In the genomic region with DNA sequence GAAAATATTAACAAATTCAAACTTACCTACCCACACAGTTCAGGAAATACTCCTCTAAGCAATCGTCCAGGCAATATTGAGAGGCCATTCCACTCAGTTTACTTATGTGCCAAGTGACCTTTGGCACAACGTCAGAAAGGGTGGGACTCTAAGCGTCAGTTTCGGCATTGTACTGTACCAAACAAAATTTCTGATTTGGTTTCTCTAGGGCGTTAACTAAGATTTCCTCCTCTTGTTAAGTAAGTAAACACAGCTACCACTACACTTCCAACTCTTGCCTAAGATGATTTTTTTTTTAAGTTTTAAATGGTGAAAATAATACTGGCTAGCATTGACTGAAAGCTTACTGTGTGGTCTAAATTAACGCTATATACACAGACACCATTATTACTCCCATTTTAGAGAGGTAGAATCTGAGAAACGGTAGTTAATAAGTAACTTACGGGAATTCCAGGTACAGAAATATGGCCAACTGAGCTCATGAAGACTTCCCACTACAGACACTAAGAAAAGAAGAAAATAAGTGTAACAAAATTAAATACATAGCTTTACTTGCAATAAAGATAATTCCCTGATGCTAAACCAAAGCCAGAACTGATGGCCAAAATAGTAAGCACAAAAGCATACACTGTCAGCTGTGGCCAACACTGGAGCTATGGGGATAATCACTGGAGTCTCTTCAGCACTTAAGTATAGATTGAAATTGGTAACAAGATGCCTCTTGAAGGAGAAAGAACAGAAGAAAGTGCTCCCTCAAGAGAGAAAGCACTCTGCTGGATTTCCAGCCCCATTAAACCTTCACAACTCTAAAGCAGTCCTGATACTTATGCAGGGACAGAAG, we compare ENCODE assay signal across 1 cellular context.
TF ChIP-seq lines count a peak whose summit lies in the region.

No MANE protein-coding gene starts in this region.

TF ChIP-seq in IMR-90, 13 proteins besides CTCF, POLR2A, EP300 and RAD21:
- TF ChIP-seq, protein P1, sequence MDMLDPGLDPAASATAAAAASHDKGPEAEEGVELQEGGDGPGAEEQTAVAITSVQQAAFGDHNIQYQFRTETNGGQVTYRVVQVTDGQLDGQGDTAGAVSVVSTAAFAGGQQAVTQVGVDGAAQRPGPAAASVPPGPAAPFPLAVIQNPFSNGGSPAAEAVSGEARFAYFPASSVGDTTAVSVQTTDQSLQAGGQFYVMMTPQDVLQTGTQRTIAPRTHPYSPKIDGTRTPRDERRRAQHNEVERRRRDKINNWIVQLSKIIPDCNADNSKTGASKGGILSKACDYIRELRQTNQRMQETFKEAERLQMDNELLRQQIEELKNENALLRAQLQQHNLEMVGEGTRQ (IDR thresholded peaks at IDR 0.05; ENCODE audit: low read depth, low read length) = no peak
- TF ChIP-seq MAZ (IDR thresholded peaks at IDR 0.05; ENCODE audit: borderline replicate concordance, low read depth, low read length) = no peak
- TF ChIP-seq RFX5 (IDR thresholded peaks at IDR 0.05; ENCODE audit: low read depth, low read length) = no peak
- no peak for TF ChIP-seq BHLHE40 (IDR thresholded peaks at IDR 0.05; ENCODE audit: low read depth, low read length)
- no peak for TF ChIP-seq NFE2L2 (IDR thresholded peaks at IDR 0.05; ENCODE audit: low read depth, low read length)
- TF ChIP-seq MAFK (IDR thresholded peaks at IDR 0.05; ENCODE audit: low read depth, low read length) = no peak
- no peak for TF ChIP-seq MXI1 (IDR thresholded peaks at IDR 0.05; ENCODE audit: borderline replicate concordance, low read depth, low read length)
- TF ChIP-seq, protein P2, sequence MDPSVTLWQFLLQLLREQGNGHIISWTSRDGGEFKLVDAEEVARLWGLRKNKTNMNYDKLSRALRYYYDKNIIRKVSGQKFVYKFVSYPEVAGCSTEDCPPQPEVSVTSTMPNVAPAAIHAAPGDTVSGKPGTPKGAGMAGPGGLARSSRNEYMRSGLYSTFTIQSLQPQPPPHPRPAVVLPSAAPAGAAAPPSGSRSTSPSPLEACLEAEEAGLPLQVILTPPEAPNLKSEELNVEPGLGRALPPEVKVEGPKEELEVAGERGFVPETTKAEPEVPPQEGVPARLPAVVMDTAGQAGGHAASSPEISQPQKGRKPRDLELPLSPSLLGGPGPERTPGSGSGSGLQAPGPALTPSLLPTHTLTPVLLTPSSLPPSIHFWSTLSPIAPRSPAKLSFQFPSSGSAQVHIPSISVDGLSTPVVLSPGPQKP (IDR thresholded peaks at IDR 0.05; ENCODE audit: borderline replicate concordance, low read depth, low read length) = no peak
